Comparison of ENCODE assay signal across 8 cellular contexts in genomic region chr14:23260849-23261248, GRCh38. TPM values are rescaled to one million over a fixed set of nuclear protein-coding genes. Genes with fewer than 3 reads are reported as not detected.
"Had no signal": no experiment of that assay in that cellular context is flagged by ENCODE, and none has a peak within 500 bp of the region (broad histone marks: within the 10 kb centered on the region; RNA-seq: fewer than 3 reads in every experiment).

No MANE protein-coding gene starts in this region.

RNA-seq across cellular contexts. Expression of gene RNF212B, which starts 23.1 kb away (rescaled TPM):
- total RNA-seq: activated CD4-positive, alpha-beta memory T cell treated with anti-CD3 and anti-CD28 coated beads, Interleukin-2, amount 10 ng/mL, durations not matched to agents 7 days and 5 days; activated CD8-positive, alpha-beta memory T cell treated with anti-CD3 and anti-CD28 coated beads, Interleukin-2, amount 10 ng/mL, durations not matched to agents 7 days and 5 days; bronchial epithelial cell; MCF 10A; RPMI7951; SJCRH30; T-helper 1 cell treated with Interleukin-12 subunit alpha and Interleukin-12 subunit beta and Interleukin-4 antibody, amounts not matched to agents 30 ng/mL and 1 ng/mL, for 36 hours; T-helper 2 cell treated with Interferon-gamma antibody and Interleukin-4, amounts not matched to agents 100 ng/mL and 5 ng/mL, for 36 hours had no signal
